24 cellular contexts compared by ENCODE assay signal in the genomic region with DNA sequence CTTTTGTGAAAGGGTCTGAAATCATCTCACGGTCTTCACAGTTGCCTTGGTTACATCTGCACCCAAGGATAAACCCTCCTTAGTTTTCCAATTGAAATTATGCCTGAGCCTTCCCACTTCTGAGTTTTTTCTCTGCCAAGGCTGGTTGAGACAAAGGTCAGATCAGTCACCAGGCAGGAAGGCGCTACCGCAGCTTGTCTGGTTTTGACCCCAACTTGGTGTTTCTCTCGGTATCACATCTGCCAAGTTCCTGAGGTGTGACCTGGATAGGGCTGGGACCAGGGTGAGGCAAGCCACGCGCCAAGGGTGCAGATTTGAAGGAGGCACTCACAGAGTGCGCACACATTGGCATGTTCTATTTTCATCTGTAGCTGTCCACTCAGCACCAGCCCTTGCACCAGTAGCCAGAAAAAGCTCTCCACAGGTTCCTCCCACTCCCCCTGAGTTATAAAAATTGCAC.
DNase-seq lines count a peak whose midpoint lies in the region; ATAC-seq and TF ChIP-seq lines count a peak whose summit lies in the region.
"Had no signal": no experiment of that assay in that cellular context is flagged by ENCODE, and none has a peak within 500 bp of the region (broad histone marks: within the 10 kb centered on the region; RNA-seq: fewer than 3 reads in every experiment).

No MANE protein-coding gene starts in this region.

- H3K27me3 ChIP-seq in heart left ventricle (no peaks in the 10 kb centered on the region), right atrium auricular region (no peaks in the 10 kb centered on the region)
- H3K27me3 ChIP-seq: ascending aorta, BE2C, esophagus muscularis mucosa, spleen, transverse colon had no signal

- H3K9me3 ChIP-seq in heart left ventricle = no peaks in the 10 kb centered on the region
- no peaks in the 10 kb centered on the region for H3K9me3 ChIP-seq in right atrium auricular region
- H3K9me3 ChIP-seq: ascending aorta, BE2C, Caco-2, esophagus muscularis mucosa, spleen, transverse colon had no signal

- no peak for TF ChIP-seq POLR2A in heart left ventricle (IDR thresholded peaks at IDR 0.05)

- H3K36me3 ChIP-seq in heart left ventricle = peaks cover 0 to 63% (median 39%) of the 10 kb centered on the region in 9 donors
- peaks cover 40% of the 10 kb centered on the region for H3K36me3 ChIP-seq in right atrium auricular region

- no peaks in the 10 kb centered on the region for H3K27me3 Mint-ChIP-seq in effector memory CD8-positive, alpha-beta T cell
- H3K27me3 Mint-ChIP-seq: activated naive CD4-positive, alpha-beta T cell treated with anti-CD3 and anti-CD28 coated beads, Interleukin-2, amount 50 U/mL, for 24 hours; stimulated activated naive CD8-positive, alpha-beta T cell treated with anti-CD3 and anti-CD28 coated beads, Interleukin-15, Interleukin-2, amounts not matched to agents 100 ng/mL and 50 ng/mL, for 24 hours had no signal

- H3K4me3 Mint-ChIP-seq in effector memory CD8-positive, alpha-beta T cell = no peak overlapping the region
- H3K4me3 Mint-ChIP-seq in stimulated activated effector memory CD8-positive, alpha-beta T cell treated with anti-CD3 and anti-CD28 coated beads, Interleukin-12 subunit alpha, Interleukin-12 subunit beta, amount 100 ng/mL, for 72 hours = no peak overlapping the region
- H3K4me3 Mint-ChIP-seq: activated naive CD4-positive, alpha-beta T cell treated with anti-CD3 and anti-CD28 coated beads, Interleukin-2, amount 50 U/mL, for 24 hours; activated T-cell treated with anti-CD3 and anti-CD28 coated beads, Interleukin-2, amount 50 U/mL, for 72 hours; stimulated activated naive CD8-positive, alpha-beta T cell treated with anti-CD3 and anti-CD28 coated beads, Interleukin-15, Interleukin-2, amounts not matched to agents 100 ng/mL and 50 ng/mL, for 24 hours had no signal

- WGBS in heart left ventricle, 4 donors = 48 to 62% (median 57%) methylated on average over 7 of the region's 7 CpGs

- intact Hi-C loops in heart left ventricle (cut with DNase I) = no loop called here

- peaks cover 0 to 4% of the 10 kb centered on the region in 2 donors for H3K4me1 Mint-ChIP-seq in effector memory CD8-positive, alpha-beta T cell (ENCODE audit: low read depth in 2 of 2)
- H3K4me1 Mint-ChIP-seq in stimulated activated effector memory CD8-positive, alpha-beta T cell treated with anti-CD3 and anti-CD28 coated beads, Interleukin-12 subunit alpha, Interleukin-12 subunit beta, amount 100 ng/mL, for 72 hours = peaks cover 21% of the 10 kb centered on the region

- ATAC-seq in heart left ventricle = peak; percentile 66 to 95 (median 93)
- ATAC-seq in effector memory CD8-positive, alpha-beta T cell (replicated peaks) = no peak
- peak; percentile 64 for ATAC-seq in stimulated activated effector memory CD8-positive, alpha-beta T cell treated with anti-CD3 and anti-CD28 coated beads, Interleukin-12 subunit alpha, Interleukin-12 subunit beta, amount 100 ng/mL, for 72 hours
- no peak for ATAC-seq in GM21360 (IDR thresholded peaks at IDR 0.05; ENCODE audit: unreplicated experiment)

- no peaks in the 10 kb centered on the region for H3K9me3 Mint-ChIP-seq in effector memory CD8-positive, alpha-beta T cell
- no peaks in the 10 kb centered on the region for H3K9me3 Mint-ChIP-seq in stimulated activated effector memory CD8-positive, alpha-beta T cell treated with anti-CD3 and anti-CD28 coated beads, Interleukin-12 subunit alpha, Interleukin-12 subunit beta, amount 100 ng/mL, for 72 hours
- H3K9me3 Mint-ChIP-seq: activated naive CD4-positive, alpha-beta T cell treated with anti-CD3 and anti-CD28 coated beads, Interleukin-2, amount 50 U/mL, for 24 hours; activated T-cell treated with anti-CD3 and anti-CD28 coated beads, Interleukin-2, amount 50 U/mL, for 72 hours; stimulated activated naive CD8-positive, alpha-beta T cell treated with anti-CD3 and anti-CD28 coated beads, Interleukin-15, Interleukin-2, amounts not matched to agents 100 ng/mL and 50 ng/mL, for 24 hours had no signal

- no peak overlapping the region for H3K27ac ChIP-seq in heart left ventricle
- H3K27ac ChIP-seq in right atrium auricular region = no peak overlapping the region
- H3K27ac ChIP-seq: ascending aorta, esophagus muscularis mucosa, KMS-11, spleen, transverse colon had no signal

- H3K4me3 ChIP-seq in heart left ventricle (no peak overlapping the region), right atrium auricular region (no peak overlapping the region)
- H3K4me3 ChIP-seq: ascending aorta, esophagus muscularis mucosa, spleen, transverse colon had no signal

- DNase-seq in NCI-H2029 (lab: John Stamatoyannopoulos, UW) (peak; percentile 35), NCI-H2029 treated with DMSO at 0.1 percent for 48 hours (lab: John Stamatoyannopoulos, UW) (no peak), heart left ventricle (peak in 2 of 5 donors; percentile 43 to 53), right atrium auricular region (ENCODE audit: low spot score) (no peak), NCI-H146 treated with DMSO at 0.1 percent for 48 hours (lab: John Stamatoyannopoulos, UW; ENCODE audit: unreplicated experiment) (no peak)
- DNase-seq in effector memory CD8-positive, alpha-beta T cell = no peak
- no peak for DNase-seq in stimulated activated effector memory CD8-positive, alpha-beta T cell treated with anti-CD3 and anti-CD28 coated beads, Interleukin-12 subunit alpha, Interleukin-12 subunit beta, amount 100 ng/mL, for 72 hours (ENCODE audit: low spot score in 2 of 2)
- DNase-seq: 8988T; activated T-cell treated with anti-CD3 and anti-CD28 coated beads, Interleukin-2, amount 50 U/mL, for 72 hours; BE2C; Caco-2; effector CD8-positive, alpha-beta T cell; islet precursor cell; mesenchymal stem cell; NCI-H187 treated with DMSO at 0.1 percent for 48 hours; spleen; stimulated activated CD4-positive, alpha-beta T cell treated with anti-CD3 and anti-CD28 coated beads, Interleukin-4, amount 100 ng/mL, for 1 hour; transverse colon had no signal

- H3K4me1 ChIP-seq in heart left ventricle (peaks cover 0 to 14% (median 0%) of the 10 kb centered on the region in 12 donors), right atrium auricular region (peaks cover 0 to 13% of the 10 kb centered on the region in 2 donors)
- H3K4me1 ChIP-seq: ascending aorta, Caco-2, esophagus muscularis mucosa, transverse colon had no signal

- H3K36me3 Mint-ChIP-seq in effector memory CD8-positive, alpha-beta T cell (ENCODE audit: insufficient read depth) = peaks cover 31% of the 10 kb centered on the region
- peaks cover 83% of the 10 kb centered on the region for H3K36me3 Mint-ChIP-seq in stimulated activated effector memory CD8-positive, alpha-beta T cell treated with anti-CD3 and anti-CD28 coated beads, Interleukin-12 subunit alpha, Interleukin-12 subunit beta, amount 100 ng/mL, for 72 hours

- H3K27ac Mint-ChIP-seq in effector memory CD8-positive, alpha-beta T cell = peak overlapping the region; percentile 10 to 72
- H3K27ac Mint-ChIP-seq in stimulated activated effector memory CD8-positive, alpha-beta T cell treated with anti-CD3 and anti-CD28 coated beads, Interleukin-12 subunit alpha, Interleukin-12 subunit beta, amount 100 ng/mL, for 72 hours = peak overlapping the region; percentile 23
- H3K27ac Mint-ChIP-seq: activated T-cell treated with anti-CD3 and anti-CD28 coated beads, Interleukin-2, amount 50 U/mL, for 72 hours; stimulated activated naive CD8-positive, alpha-beta T cell treated with anti-CD3 and anti-CD28 coated beads, Interleukin-15, Interleukin-2, amounts not matched to agents 100 ng/mL and 50 ng/mL, for 24 hours had no signal

- TF ChIP-seq CTCF in heart left ventricle (IDR thresholded peaks at IDR 0.05) (no peak), right atrium auricular region (IDR thresholded peaks at IDR 0.05) (no peak)

Comparison
In these comparisons a context has a peak if more than half of its experiments do, and no peak if none do; other contexts are left out.
1. ATAC-seq: peak in heart left ventricle (4 of 4) and stimulated activated effector memory CD8-positive, alpha-beta T cell treated with anti-CD3 and anti-CD28 coated beads, Interleukin-12 subunit alpha, Interleukin-12 subunit beta, amount 100 ng/mL, for 72 hours (single experiment); none in effector memory CD8-positive, alpha-beta T cell (single experiment) and GM21360 (single experiment).